ENCODE assay signal across 1 cellular context in genomic region chr1:204415351-204415750, GRCh38.
TF ChIP-seq lines count a peak whose summit lies in the region.

No MANE protein-coding gene starts in this region.

TF ChIP-seq in K562, 482 proteins besides CTCF, POLR2A, EP300 and RAD21:
- TF ChIP-seq PRDM10 (IDR thresholded peaks at IDR 0.05; ENCODE audit: partially characterized antibody), result no peak
- peak; percentile 67 for TF ChIP-seq BCOR (IDR thresholded peaks at IDR 0.05)
- no peak for TF ChIP-seq POLR3A (IDR thresholded peaks at IDR 0.05; ENCODE audit: borderline replicate concordance, extremely low read depth, insufficient read depth, insufficient read length)
- TF ChIP-seq ZNF121 (CRISPR knock-in tag; conservative IDR thresholded peaks at IDR 0.05), result peak; percentile 87
- TF ChIP-seq HSF4 (CRISPR knock-in tag; IDR thresholded peaks at IDR 0.05; ENCODE audit: borderline replicate concordance), result no peak
